ENCODE assay signal across 16 cellular contexts in the genomic region with DNA sequence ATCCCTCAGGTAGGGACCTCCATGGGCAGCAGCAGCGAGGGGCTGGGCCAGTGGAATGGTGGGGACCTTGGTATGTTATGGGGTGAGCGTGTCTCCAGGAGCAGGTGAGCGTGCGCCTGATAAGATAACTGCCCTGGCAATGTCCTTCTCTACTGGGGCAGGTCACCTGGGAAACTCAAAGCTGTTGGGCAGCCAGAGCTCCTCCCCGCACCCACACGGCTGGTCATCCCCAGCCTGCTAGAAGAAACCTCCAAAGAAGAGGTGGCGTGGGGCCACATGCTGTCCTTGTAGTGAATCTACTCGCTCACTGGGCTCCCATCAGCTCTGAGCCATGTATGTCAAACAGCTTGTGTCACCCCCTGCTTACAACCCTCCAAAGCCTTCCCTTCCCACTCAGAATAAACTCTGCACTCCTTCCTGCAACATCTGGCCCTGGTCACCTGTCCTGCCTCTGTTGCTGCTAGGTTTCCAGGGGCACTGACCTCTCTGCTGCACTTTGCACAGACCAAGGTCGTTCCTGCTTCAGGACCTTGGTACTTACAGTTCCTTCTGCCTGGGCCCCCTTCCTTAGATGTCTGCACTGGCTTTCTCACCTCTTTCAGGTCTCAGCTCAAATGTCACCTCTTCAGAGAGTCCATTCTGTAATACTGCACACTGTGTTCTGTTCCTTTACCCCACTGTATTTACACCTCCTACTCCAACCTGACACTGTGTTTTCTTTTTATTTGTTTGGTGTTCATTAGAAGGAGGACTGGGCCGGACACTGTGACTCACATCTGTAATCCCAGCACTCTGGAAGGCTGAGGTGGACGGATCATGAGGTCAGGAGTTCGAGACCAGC.
DNase-seq lines count a peak whose midpoint lies in the region; ATAC-seq and TF ChIP-seq lines count a peak whose summit lies in the region.
"Had no signal": no experiment of that assay in that cellular context is flagged by ENCODE, and none has a peak within 500 bp of the region (broad histone marks: within the 10 kb centered on the region; RNA-seq: fewer than 3 reads in every experiment).

No MANE protein-coding gene starts in this region.

- no peak overlapping the region for H3K27ac ChIP-seq in tibial artery
- H3K27ac ChIP-seq: C4-2B had no signal

- peaks cover 66% of the 10 kb centered on the region for H3K27me3 Mint-ChIP-seq in activated T-cell treated with anti-CD3 and anti-CD28 coated beads, Interleukin-2, amount 50 U/mL, for 24 hours
- H3K27me3 Mint-ChIP-seq in activated naive CD8-positive, alpha-beta T cell treated with anti-CD3 and anti-CD28 coated beads, Interleukin-2, amount 50 U/mL, for 24 hours = peaks cover 33% of the 10 kb centered on the region

- DNase-seq in 8988T (peak; percentile 27), NT2/D1 (ENCODE audit: low read depth, low spot score) (no peak), islet precursor cell (peak; percentile 26), tibial artery (no peak)
- DNase-seq in activated T-cell treated with anti-CD3 and anti-CD28 coated beads, Interleukin-2, amount 50 U/mL, for 24 hours = no peak
- DNase-seq in activated naive CD8-positive, alpha-beta T cell treated with anti-CD3 and anti-CD28 coated beads, Interleukin-2, amount 50 U/mL, for 24 hours = no peak
- DNase-seq: DMS79; KBM-7; NCI-H1105 treated with DMSO at 0.1 percent for 48 hours; NCI-H1694; NCI-H748 treated with DMSO at 0.1 percent for 48 hours; NK-92 treated with Interleukin-12 subunit alpha and Interleukin-12 subunit beta, amount 100 ng/mL, for 24 hours; OCI-M1; SHP77 treated with DMSO at 0.1 percent for 48 hours; SK-N-SH had no signal

- H3K27ac Mint-ChIP-seq in activated T-cell treated with anti-CD3 and anti-CD28 coated beads, Interleukin-2, amount 50 U/mL, for 24 hours = no peak overlapping the region
- H3K27ac Mint-ChIP-seq in activated naive CD8-positive, alpha-beta T cell treated with anti-CD3 and anti-CD28 coated beads, Interleukin-2, amount 50 U/mL, for 24 hours = no peak overlapping the region

- no peaks in the 10 kb centered on the region for H3K36me3 Mint-ChIP-seq in activated T-cell treated with anti-CD3 and anti-CD28 coated beads, Interleukin-2, amount 50 U/mL, for 24 hours (ENCODE audit: low read depth)
- H3K36me3 Mint-ChIP-seq in activated naive CD8-positive, alpha-beta T cell treated with anti-CD3 and anti-CD28 coated beads, Interleukin-2, amount 50 U/mL, for 24 hours (ENCODE audit: low read depth) = no peaks in the 10 kb centered on the region

- no peak for TF ChIP-seq CTCF in tibial artery (IDR thresholded peaks at IDR 0.05)

- peak overlapping the region; percentile 32 for H3K9ac ChIP-seq in NT2/D1 (ENCODE audit: insufficient read length, low read depth)
- H3K9ac ChIP-seq: SK-N-SH had no signal

- H3K27me3 ChIP-seq in NT2/D1 (ENCODE audit: insufficient read depth, insufficient read length) (no peaks in the 10 kb centered on the region), tibial artery (peaks cover 0 to 56% of the 10 kb centered on the region in 2 donors)

- H3K36me3 ChIP-seq in NT2/D1 (ENCODE audit: insufficient read depth, insufficient read length, low read length) (no peaks in the 10 kb centered on the region), tibial artery (no peaks in the 10 kb centered on the region)

- no peak overlapping the region for H3K4me3 Mint-ChIP-seq in activated T-cell treated with anti-CD3 and anti-CD28 coated beads, Interleukin-2, amount 50 U/mL, for 24 hours
- no peak overlapping the region for H3K4me3 Mint-ChIP-seq in activated naive CD8-positive, alpha-beta T cell treated with anti-CD3 and anti-CD28 coated beads, Interleukin-2, amount 50 U/mL, for 24 hours

- no peak for ATAC-seq in activated naive CD8-positive, alpha-beta T cell treated with anti-CD3 and anti-CD28 coated beads, Interleukin-2, amount 50 U/mL, for 24 hours

- H3K9me3 Mint-ChIP-seq in activated T-cell treated with anti-CD3 and anti-CD28 coated beads, Interleukin-2, amount 50 U/mL, for 24 hours = no peaks in the 10 kb centered on the region
- no peaks in the 10 kb centered on the region for H3K9me3 Mint-ChIP-seq in activated naive CD8-positive, alpha-beta T cell treated with anti-CD3 and anti-CD28 coated beads, Interleukin-2, amount 50 U/mL, for 24 hours

- H3K4me1 ChIP-seq in NT2/D1 (ENCODE audit: insufficient read depth, insufficient read length) (no peaks in the 10 kb centered on the region), tibial artery (no peaks in the 10 kb centered on the region)

- no peaks in the 10 kb centered on the region for H3K4me1 Mint-ChIP-seq in activated T-cell treated with anti-CD3 and anti-CD28 coated beads, Interleukin-2, amount 50 U/mL, for 24 hours (ENCODE audit: low read depth)
- H3K4me1 Mint-ChIP-seq in activated naive CD8-positive, alpha-beta T cell treated with anti-CD3 and anti-CD28 coated beads, Interleukin-2, amount 50 U/mL, for 24 hours = no peaks in the 10 kb centered on the region

- H3K4me3 ChIP-seq in NT2/D1 (ENCODE audit: insufficient read length, low read depth) = no peak overlapping the region
- H3K4me3 ChIP-seq in tibial artery = no peak overlapping the region

- H3K9me3 ChIP-seq in NT2/D1 (ENCODE audit: insufficient read depth, low read length) = no peaks in the 10 kb centered on the region
- H3K9me3 ChIP-seq in tibial artery = no peaks in the 10 kb centered on the region
- H3K9me3 ChIP-seq: SK-N-SH had no signal

- intact Hi-C loops in tibial artery (cut with DNase I; ENCODE audit: low total_unique reads) = no loop called here

Comparison
In these comparisons a context has a peak if more than half of its experiments do, and no peak if none do; other contexts are left out.
1. DNase-seq: peak in 8988T (single experiment) and islet precursor cell (single experiment); none in NT2/D1 (single experiment), activated T-cell treated with anti-CD3 and anti-CD28 coated beads, Interleukin-2, amount 50 U/mL, for 24 hours (single experiment), tibial artery (0 of 2) and activated naive CD8-positive, alpha-beta T cell treated with anti-CD3 and anti-CD28 coated beads, Interleukin-2, amount 50 U/mL, for 24 hours (single experiment).